9 cellular contexts compared by ENCODE assay signal in the genomic region with DNA sequence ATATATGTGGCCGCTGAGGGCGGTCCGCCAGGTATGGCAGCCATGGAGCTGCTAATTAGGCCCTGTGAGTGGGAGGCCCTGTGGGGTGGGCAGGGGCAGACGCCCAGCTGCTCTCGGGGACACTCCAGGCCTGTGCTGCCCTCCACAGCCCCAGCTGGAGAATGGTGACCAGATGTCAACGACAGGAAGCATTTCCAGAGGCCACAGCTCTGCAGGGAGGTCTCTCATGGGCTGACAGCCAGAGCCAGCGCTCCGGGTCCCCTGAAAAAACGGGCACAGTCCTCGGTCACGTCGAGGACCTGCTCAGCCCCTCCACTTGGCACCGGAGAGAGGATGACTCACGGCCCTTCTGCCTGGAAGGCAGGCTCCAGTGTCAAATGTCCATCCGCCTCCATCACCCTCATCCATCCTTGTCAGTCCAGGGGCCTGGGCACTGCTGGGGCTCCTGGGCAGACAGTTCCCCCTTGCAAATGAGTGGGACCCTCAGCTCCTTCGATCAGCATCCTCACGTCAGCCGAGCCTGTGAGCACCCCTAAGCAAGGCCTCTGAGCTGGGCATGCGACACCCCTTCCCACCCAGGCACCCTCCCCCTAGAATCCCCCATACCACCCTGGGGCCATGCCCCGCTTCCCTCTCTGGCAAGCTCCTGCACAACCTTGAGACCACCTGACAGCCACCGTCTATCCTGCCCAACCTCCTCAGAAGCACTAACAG. TPM values are rescaled to one million over a fixed set of nuclear protein-coding genes. Genes with fewer than 3 reads are reported as not detected.
DNase-seq lines count a peak whose midpoint lies in the region; ATAC-seq and TF ChIP-seq lines count a peak whose summit lies in the region.
"Had no signal": no experiment of that assay in that cellular context is flagged by ENCODE, and none has a peak within 500 bp of the region (broad histone marks: within the 10 kb centered on the region; RNA-seq: fewer than 3 reads in every experiment).

No MANE protein-coding gene starts in this region.

- TF ChIP-seq POLR2A in esophagus squamous epithelium (IDR thresholded peaks at IDR 0.05) = no peak

- TF ChIP-seq CTCF in DND-41 (IDR thresholded peaks at IDR 0.05; ENCODE audit: borderline replicate concordance, extremely low read depth, low read length, poor library complexity, severe bottlenecking) = no peak
- no peak for TF ChIP-seq CTCF in KMS-11 (conservative IDR thresholded peaks at IDR 0.05; ENCODE audit: low read depth, low read length)
- TF ChIP-seq CTCF in brain microvascular endothelial cell (IDR thresholded peaks at IDR 0.05; ENCODE audit: low read depth, low read length, missing control alignments) = no peak
- TF ChIP-seq CTCF in nephron (IDR thresholded peaks at IDR 0.05; ENCODE audit: unreplicated experiment in 3 of 3) = no peak
- no peak for TF ChIP-seq CTCF in esophagus squamous epithelium (IDR thresholded peaks at IDR 0.05)

- DNase-seq in DND-41 (no peak), brain microvascular endothelial cell (no peak), amygdala (lab: John Stamatoyannopoulos, UW) (no peak), esophagus squamous epithelium (lab: John Stamatoyannopoulos, UW) (no peak)
- DNase-seq: activated CD4-positive, alpha-beta T cell treated with anti-CD3 and anti-CD28 coated beads, Interleukin-2, amount 50 U/mL, for 1 hour had no signal

- WGBS in esophagus squamous epithelium, 2 donors = 48 to 58% methylated on average over 4 to 15 of the region's 21 CpGs

- in situ Hi-C loops in brain microvascular endothelial cell (cut with HindIII; ENCODE audit: low pct_ligation_motif_present, low sequenced_read_pairs) = no loop called here

- peaks cover 75% of the 10 kb centered on the region for H3K79me2 ChIP-seq in DND-41 (ENCODE audit: insufficient read depth, low read length)
- H3K79me2 ChIP-seq in KMS-11 (ENCODE audit: insufficient read depth, low read depth) = peaks cover 68% of the 10 kb centered on the region

- H3K9ac ChIP-seq in DND-41 (ENCODE audit: low read depth, low read length) = peak overlapping the region; percentile 88
- no peak overlapping the region for H3K9ac ChIP-seq in KMS-11

- peak overlapping the region; percentile 78 to 83 (median 82) for H3K4me3 Mint-ChIP-seq in nephron

- peak overlapping the region; percentile 97 for H3K4me2 ChIP-seq in DND-41 (ENCODE audit: insufficient read depth, low read length)
- peak overlapping the region; percentile 99 for H3K4me2 ChIP-seq in KMS-11

- no peak overlapping the region for H2AFZ ChIP-seq in DND-41 (ENCODE audit: low read depth, low read length)
- no peak overlapping the region for H2AFZ ChIP-seq in KMS-11 (ENCODE audit: low read depth)

- peaks cover 57% of the 10 kb centered on the region for H3K4me1 ChIP-seq in DND-41 (ENCODE audit: insufficient read depth, low read length)
- peaks cover 53% of the 10 kb centered on the region for H3K4me1 ChIP-seq in KMS-11 (ENCODE audit: low read depth, poor library complexity, severe bottlenecking)
- peaks cover 14 to 61% (median 25%) of the 10 kb centered on the region in 3 donors for H3K4me1 ChIP-seq in esophagus squamous epithelium

- peak overlapping the region; percentile 77 for H3K27ac ChIP-seq in DND-41 (ENCODE audit: low read length)
- H3K27ac ChIP-seq in KMS-11 = no peak overlapping the region
- H3K27ac ChIP-seq in brain microvascular endothelial cell = no peak overlapping the region
- H3K27ac ChIP-seq in esophagus squamous epithelium = no peak overlapping the region

- no peaks in the 10 kb centered on the region for H3K36me3 Mint-ChIP-seq in nephron (ENCODE audit: low read depth)

- H3K9me3 ChIP-seq in DND-41 (ENCODE audit: insufficient read depth, low read length, severe bottlenecking) (no peaks in the 10 kb centered on the region), esophagus squamous epithelium (no peaks in the 10 kb centered on the region)

- H3K27me3 ChIP-seq in DND-41 (ENCODE audit: insufficient read depth, low read length, poor library complexity) (no peaks in the 10 kb centered on the region), KMS-11 (ENCODE audit: insufficient read depth, low read depth) (no peaks in the 10 kb centered on the region), brain microvascular endothelial cell (replicated peaks) (no peaks in the 10 kb centered on the region), esophagus squamous epithelium (no peaks in the 10 kb centered on the region)

- peaks cover 26% of the 10 kb centered on the region for H3K27me3 Mint-ChIP-seq in nephron (ENCODE audit: low read depth)

- H4K20me1 ChIP-seq in DND-41 (ENCODE audit: insufficient read depth, low read length) = peaks cover 57% of the 10 kb centered on the region
- peaks cover 32% of the 10 kb centered on the region for H4K20me1 ChIP-seq in KMS-11 (ENCODE audit: insufficient read depth)

- H3K4me3 ChIP-seq in DND-41 (ENCODE audit: low read depth in 1 of 2, low read length in 2 of 2) = peak overlapping the region in 1 of 2 experiments; percentile 88; a peak in 2 of 4 replicates
- no peak overlapping the region for H3K4me3 ChIP-seq in KMS-11 (IDR thresholded peaks at IDR 0.05; ENCODE audit: insufficient read depth, low read depth, low read length)
- peak overlapping the region; percentile 62 for H3K4me3 ChIP-seq in brain microvascular endothelial cell (ENCODE audit: low read depth, low read length)
- H3K4me3 ChIP-seq in esophagus squamous epithelium = peak overlapping the region in 1 of 4 donors; percentile 97

- intact Hi-C loops in esophagus squamous epithelium (cut with DNase I) = no loop called here

- H3K36me3 ChIP-seq in DND-41 (ENCODE audit: insufficient read depth, low read length) (peaks cover 29% of the 10 kb centered on the region), KMS-11 (ENCODE audit: insufficient read depth) (no peaks in the 10 kb centered on the region), brain microvascular endothelial cell (replicated peaks) (no peaks in the 10 kb centered on the region), esophagus squamous epithelium (no peaks in the 10 kb centered on the region)

- no peak for ATAC-seq in DND-41 (ENCODE audit: insufficient read depth, low read depth)
- no peak for ATAC-seq in HG03378 (IDR thresholded peaks at IDR 0.05; ENCODE audit: unreplicated experiment)
- ATAC-seq in HG03439 (IDR thresholded peaks at IDR 0.05; ENCODE audit: unreplicated experiment) = no peak

- H3K27ac Mint-ChIP-seq in nephron = no peak overlapping the region

- peaks cover 7% of the 10 kb centered on the region for H3K4me1 Mint-ChIP-seq in nephron

- H3K9me3 Mint-ChIP-seq in nephron = no peaks in the 10 kb centered on the region

RNA-seq across cellular contexts. Expression of a gene that starts 1.9 kb away (rescaled TPM):
- 10 to 100 TPM; 10.6 to 32.9 (median 22.7) TPM for total RNA-seq in esophagus squamous epithelium
